8 cellular contexts compared by ENCODE assay signal in the genomic region with DNA sequence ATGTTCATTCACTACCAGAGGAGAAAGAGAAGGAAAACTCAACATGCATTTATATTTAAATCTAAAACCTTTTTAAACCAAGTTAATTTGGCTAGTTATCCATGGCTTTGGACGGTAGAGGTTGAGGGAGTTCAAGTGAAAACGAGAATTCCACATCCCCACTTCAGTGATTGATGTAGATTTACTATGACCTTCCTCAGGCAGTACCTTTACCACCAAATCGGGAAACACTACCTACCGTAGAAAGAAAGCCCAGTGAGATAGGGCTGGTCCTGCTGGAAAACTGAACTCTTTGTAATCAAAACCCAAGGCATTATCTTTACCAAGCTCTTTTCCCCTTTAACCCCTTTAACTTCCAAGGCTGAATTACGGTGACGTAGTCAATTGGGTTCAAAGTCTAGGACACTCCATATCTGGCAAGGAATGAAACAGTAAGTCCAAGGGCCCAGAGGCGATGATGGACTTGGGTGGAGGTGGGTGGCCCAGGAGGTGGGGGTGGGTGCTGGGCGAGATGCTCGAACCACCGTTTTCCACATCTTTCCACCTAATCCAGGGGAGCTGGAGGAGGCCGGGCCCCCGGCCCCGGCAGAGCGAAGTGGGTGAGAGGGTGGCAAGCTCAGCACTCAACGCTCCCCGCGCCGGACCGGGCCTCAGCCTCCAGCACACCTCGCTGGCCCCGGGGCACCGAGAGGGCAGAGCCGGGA. TPM values are rescaled to one million over a fixed set of nuclear protein-coding genes. Genes with fewer than 3 reads are reported as not detected.
A peak's percentile ranks its signal among the peaks of the same experiment; 100 is the strongest.
DNase-seq lines count a peak whose midpoint lies in the region; ATAC-seq, FAIRE-seq and TF ChIP-seq lines count a peak whose summit lies in the region.

No MANE protein-coding gene starts in this region.

- BruUV-seq in OCI-LY7 (replicated peaks; lab: Mats Ljungman, UMichigan) = no TSS peak
- BruUV-seq in HepG2 (replicated peaks; lab: Mats Ljungman, UMichigan) = TSS peak; percentile 72

- H3K27me3 ChIP-seq in ACC112 (ENCODE audit: insufficient read depth, low read length) = no peaks in the 10 kb centered on the region
- H3K27me3 ChIP-seq in GM06990 (replicated peaks; ENCODE audit: control insufficient read depth, insufficient read depth, low read length) = no peaks in the 10 kb centered on the region
- no peaks in the 10 kb centered on the region; a peak in 1 of 5 replicates for H3K27me3 ChIP-seq in HepG2 (ENCODE audit: control insufficient read depth in 1 of 2, insufficient read depth in 2 of 2, low read length in 2 of 2)

- H3K4me3 ChIP-seq in ACC112 (ENCODE audit: low read depth, low read length) (peak overlapping the region; percentile 84), GM06990 (replicated peaks; ENCODE audit: low read depth, low read length) (peak overlapping the region; percentile 67), OCI-LY7 (ENCODE audit: low read depth, low read length, poor library complexity, severe bottlenecking) (peak overlapping the region; percentile 75), choroid plexus epithelial cell (ENCODE audit: low read depth, low read length) (peak overlapping the region; percentile 89), HepG2 (replicated peaks in 1 of 3; ENCODE audit: insufficient read depth in 1 of 3, low read depth in 2 of 3, low read length in 3 of 3) (peak overlapping the region; percentile 81 to 91 (median 90))

- 0 out of 2 replicates have a peak, but pooled peaks cover 3% of the 10 kb centered on the region for H4K20me1 ChIP-seq in OCI-LY7 (ENCODE audit: insufficient read depth, low read length)
- H4K20me1 ChIP-seq in HepG2 (ENCODE audit: insufficient read depth, low read length) = peaks cover 47% of the 10 kb centered on the region

- CTCF ChIA-PET in OCI-LY7 (lab: Charles Lee; ENCODE audit: unreplicated experiment) = interaction anchor here (0.7 to 1.4 kb wide), 2 partner anchors 12 to 331 kb away, joined by 4 read pairs; a partner anchor contains a TSS
- CTCF ChIA-PET in HepG2 (lab: Yijun Ruan, JAX; ENCODE audit: low intra/inter-chr PET ratio, low total read pairs) = no interaction called here

- peak; percentile 11 for ATAC-seq in HG02885 (IDR thresholded peaks at IDR 0.05; ENCODE audit: poor library complexity, unreplicated experiment)
- peak; percentile 63 for ATAC-seq in HepG2

- H3K9ac ChIP-seq in HepG2 (ENCODE audit: insufficient read depth, low read depth, low read length) = peak overlapping the region; percentile 98

- H3K36me3 ChIP-seq in ACC112 (ENCODE audit: insufficient read depth, low read length) = no peaks in the 10 kb centered on the region
- no peaks in the 10 kb centered on the region for H3K36me3 ChIP-seq in GM06990 (ENCODE audit: control insufficient read depth, insufficient read depth, low read length)
- no peaks in the 10 kb centered on the region for H3K36me3 ChIP-seq in OCI-LY7 (ENCODE audit: insufficient read depth, low read length)
- peaks cover 0 to 7% of the 10 kb centered on the region in 2 experiments; a peak in 3 of 5 replicates for H3K36me3 ChIP-seq in HepG2 (replicated peaks in 1 of 2; ENCODE audit: control insufficient read depth in 1 of 2, insufficient read depth in 2 of 2, low read length in 2 of 2)

- H3K9me3 ChIP-seq in OCI-LY7 (ENCODE audit: low read length) (no peaks in the 10 kb centered on the region), HepG2 (ENCODE audit: low read length) (no peaks in the 10 kb centered on the region)

- peak overlapping the region; percentile 87 for H3K27ac ChIP-seq in ACC112 (ENCODE audit: low read depth, low read length)
- H3K27ac ChIP-seq in OCI-LY7 (ENCODE audit: low read depth, low read length, poor library complexity, severe bottlenecking) = peak overlapping the region; percentile 46
- peak overlapping the region; percentile 94 for H3K27ac ChIP-seq in HepG2 (ENCODE audit: extremely low read length, insufficient read depth, low read length)
- peak overlapping the region; percentile 92 for H3K27ac ChIP-seq in substantia nigra (ENCODE audit: low read depth, low read length, poor library complexity, severe bottlenecking)

- under 1% methylated on average over 20 of the region's 23 CpGs for WGBS in HepG2 (ENCODE audit: low lambda C conversion rate)

- intact Hi-C loops in OCI-LY7 (cut with micrococcal nuclease; ENCODE audit: unreplicated experiment) (loop anchor here (2.0 to 5.0 kb wide), 2 partner anchors 165 to 330 kb away; a partner anchor contains a TSS), HepG2 (cut with micrococcal nuclease; ENCODE audit: unreplicated experiment) (loop anchor here (1.0 to 2.0 kb wide), 2 partner anchors 72 to 130 kb away; a partner anchor contains a TSS)

- FAIRE-seq in HepG2 (lab: Jason Lieb, UNC) = peak; percentile 74

- peak overlapping the region; percentile 93 for H3K4me2 ChIP-seq in OCI-LY7 (ENCODE audit: low read length)
- peak overlapping the region; percentile 78 for H3K4me2 ChIP-seq in HepG2 (ENCODE audit: low read depth, low read length)

- no peak for TF ChIP-seq CTCF in GM06990 (IDR thresholded peaks at IDR 0.05; ENCODE audit: insufficient read depth, low read length, poor library complexity, severe bottlenecking)
- TF ChIP-seq CTCF in OCI-LY7 (conservative IDR thresholded peaks at IDR 0.05; ENCODE audit: low read length) = no peak
- no peak for TF ChIP-seq CTCF in choroid plexus epithelial cell (conservative IDR thresholded peaks at IDR 0.05; ENCODE audit: low read depth, low read length)
- no peak for TF ChIP-seq CTCF in HepG2 (CRISPR knock-in tag; IDR thresholded peaks at IDR 0.05)

- POLR2A ChIA-PET in OCI-LY7 (lab: Charles Lee) = interaction anchor here (0.7 to 3.9 kb wide), 10 partner anchors 9 to 329 kb away, joined by 3 to 49 read pairs (median 4); a partner anchor contains a TSS
- POLR2A ChIA-PET in HepG2 (lab: Yijun Ruan, JAX) = interaction anchor here (0.6 to 8.0 kb wide), 64 partner anchors 8 to 1508 kb away, joined by 3 to 285 read pairs (median 5); a partner anchor contains a TSS

- H2AFZ ChIP-seq in ACC112 (ENCODE audit: low read length, unreplicated experiment) (peak overlapping the region; percentile 77), OCI-LY7 (ENCODE audit: low read length) (peak overlapping the region; percentile 90; the same call in 1 of the 2 replicates), HepG2 (ENCODE audit: low read length) (no peak overlapping the region)

- peak; percentile 53 to 99; a peak in 3 of 4 replicates for TF ChIP-seq POLR2A in HepG2 (IDR thresholded peaks at IDR 0.05; ENCODE audit: insufficient read depth in 1 of 2, low read depth in 2 of 2, low read length in 2 of 2)

- TF ChIP-seq EP300 in HepG2 (IDR thresholded peaks at IDR 0.05; ENCODE audit: low read depth in 2 of 2, low read length in 2 of 2) (peak; percentile 26 to 78; a peak in 3 of 4 replicates), HepG2 (CRISPR knock-in tag; IDR thresholded peaks at IDR 0.05; ENCODE audit: borderline replicate concordance) (peak; percentile 6; the same call in 1 of the 2 replicates)

- H3K79me2 ChIP-seq in ACC112 (ENCODE audit: control insufficient read depth, insufficient read depth, low read length, unreplicated experiment) (peaks cover 74% of the 10 kb centered on the region), OCI-LY7 (ENCODE audit: insufficient read depth, low read depth, low read length) (peaks cover 33% of the 10 kb centered on the region), HepG2 (ENCODE audit: insufficient read depth, low read length) (peaks cover 57% of the 10 kb centered on the region)

- in situ Hi-C loops in HepG2 (cut with HindIII; ENCODE audit: extremely low pct_ligation_motif_present, low pct_unique_long_range_greater_than_20kb) = loop anchor here (5.0 kb wide), 1 partner anchor 330 kb away; a partner anchor contains a TSS

- peaks cover 15% of the 10 kb centered on the region for H3K4me1 ChIP-seq in ACC112 (ENCODE audit: control insufficient read depth, insufficient read depth, low read length, unreplicated experiment)
- peaks cover 17% of the 10 kb centered on the region for H3K4me1 ChIP-seq in OCI-LY7 (ENCODE audit: insufficient read depth, low read length, poor library complexity, severe bottlenecking)
- peaks cover 66% of the 10 kb centered on the region for H3K4me1 ChIP-seq in HepG2 (ENCODE audit: insufficient read depth, low read length)

- DNase-seq in GM06990 (ENCODE audit: extremely low read depth, insufficient read length) (no peak), OCI-LY7 (ENCODE audit: low spot score) (no peak), choroid plexus epithelial cell (ENCODE audit: low read depth) (peak; percentile 44), HepG2 (ENCODE audit: low spot score) (peak; percentile 98), substantia nigra (lab: John Stamatoyannopoulos, UW) (peak in 19 of 49 donors; percentile 23 to 58 (median 39)), NCI-H1930 (lab: John Stamatoyannopoulos, UW) (no peak)

- H3K9me2 ChIP-seq in OCI-LY7 (ENCODE audit: insufficient read depth, low read length) = no peaks in the 10 kb centered on the region

- peak; percentile 6; the same call in 1 of the 2 replicates for TF ChIP-seq RAD21 in HepG2 (CRISPR knock-in tag; IDR thresholded peaks at IDR 0.05)

RNA-seq across cellular contexts. Expression of a gene that starts 0.6 kb away (rescaled TPM):
- 55.7 and 68.8 TPM in 2 replicates for total RNA-seq in OCI-LY7 (2014; rRNA removed; shearing (Covaris generic))
- 47.5 and 55.1 TPM in 2 replicates for total RNA-seq in OCI-LY7 (2022)
- 887 and 1,365 TPM in 2 replicates for total RNA-seq in HepG2 (2016; rRNA removed; fragmentation: Illumina TruSeq; extraction: Trizol)
- total RNA-seq in HepG2 (2016; cell fraction: cytosol; rRNA removed; fragmentation: Illumina TruSeq; extraction: Trizol; ENCODE audit: low read depth) = 59.6 and 60.8 TPM in 2 replicates
- total RNA-seq in HepG2 (2016; cell fraction: insoluble cytoplasmic fraction; rRNA removed; fragmentation: Illumina TruSeq; extraction: Trizol) = 902 and 1,277 TPM in 2 replicates
- total RNA-seq in HepG2 (2016; cell fraction: membrane; rRNA removed; fragmentation: Illumina TruSeq; extraction: Trizol) = 219 and 221 TPM in 2 replicates
- 448 and 490 TPM in 2 replicates for total RNA-seq in HepG2 (2016; cell fraction: nucleus; rRNA removed; fragmentation: Illumina TruSeq; extraction: Trizol)
- polyA plus RNA-seq in HepG2 (2011; rRNA removed) = 372 and 403 TPM in 2 replicates
- polyA plus RNA-seq in HepG2 (2011; cell fraction: cytosol; rRNA removed) = 263 and 365 TPM in 2 replicates
- polyA plus RNA-seq in HepG2 (2011; cell fraction: nucleus; rRNA removed) = 164 TPM in 2 replicates
- polyA plus RNA-seq in HepG2 (2012) = 336 and 361 TPM in 2 replicates
- polyA plus RNA-seq in HepG2 (2016; cell fraction: cytosol; fragmentation: Illumina TruSeq; extraction: Trizol; ENCODE audit: low read depth) = 11.9 and 12.8 TPM in 2 replicates
- 491 and 533 TPM in 2 replicates for polyA plus RNA-seq in HepG2 (2016; cell fraction: insoluble cytoplasmic fraction; fragmentation: Illumina TruSeq; extraction: Trizol; ENCODE audit: low read depth)
- polyA plus RNA-seq in HepG2 (2016; cell fraction: membrane; fragmentation: Illumina TruSeq; extraction: Trizol; ENCODE audit: low read depth) = 53.5 and 58.9 TPM in 2 replicates
- polyA plus RNA-seq in HepG2 (2016; cell fraction: nucleus; fragmentation: Illumina TruSeq; extraction: Trizol; ENCODE audit: insufficient read depth, low read depth) = 175 and 191 TPM in 2 replicates
- 120 and 863 TPM in 2 replicates for polyA minus RNA-seq in HepG2 (2011; rRNA and poly(A)+ RNA removed; ENCODE audit: low replicate concordance)
- polyA minus RNA-seq in HepG2 (2011; cell fraction: cytosol; rRNA and poly(A)+ RNA removed) = 860 and 1,029 TPM in 2 replicates
- polyA minus RNA-seq in HepG2 (2011; cell fraction: nucleus; rRNA and poly(A)+ RNA removed) = 974 and 1,148 TPM in 2 replicates

RNA-seq across cellular contexts. Expression of a gene that starts 11.7 kb away (rescaled TPM):
- 53.4 and 72.0 TPM in 2 replicates for total RNA-seq in OCI-LY7 (2014; rRNA removed; shearing (Covaris generic))
- total RNA-seq in OCI-LY7 (2022) (46.2 and 47.1 TPM in 2 replicates), HepG2 (2016; rRNA removed; fragmentation: Illumina TruSeq; extraction: Trizol) (110 and 160 TPM in 2 replicates)
- total RNA-seq in HepG2 (2016; cell fraction: cytosol; rRNA removed; fragmentation: Illumina TruSeq; extraction: Trizol; ENCODE audit: low read depth) = 22.5 and 24.2 TPM in 2 replicates
- total RNA-seq in HepG2 (2016; cell fraction: insoluble cytoplasmic fraction; rRNA removed; fragmentation: Illumina TruSeq; extraction: Trizol) = 118 and 174 TPM in 2 replicates
- 29.0 and 39.1 TPM in 2 replicates for total RNA-seq in HepG2 (2016; cell fraction: membrane; rRNA removed; fragmentation: Illumina TruSeq; extraction: Trizol)
- total RNA-seq in HepG2 (2016; cell fraction: nucleus; rRNA removed; fragmentation: Illumina TruSeq; extraction: Trizol) = 61.9 and 71.2 TPM in 2 replicates
- 33.8 and 54.8 TPM in 2 replicates for polyA plus RNA-seq in HepG2 (2011; rRNA removed)
- 31.5 and 34.6 TPM in 2 replicates for polyA plus RNA-seq in HepG2 (2011; cell fraction: cytosol; rRNA removed)
- 39.5 and 46.0 TPM in 2 replicates for polyA plus RNA-seq in HepG2 (2011; cell fraction: nucleus; rRNA removed)
- polyA plus RNA-seq in HepG2 (2012) = 18.1 and 33.2 TPM in 2 replicates
- polyA plus RNA-seq in HepG2 (2016; cell fraction: cytosol; fragmentation: Illumina TruSeq; extraction: Trizol; ENCODE audit: low read depth) = 9.8 and 9.9 TPM in 2 replicates
- polyA plus RNA-seq in HepG2 (2016; cell fraction: insoluble cytoplasmic fraction; fragmentation: Illumina TruSeq; extraction: Trizol; ENCODE audit: low read depth) = 134 and 143 TPM in 2 replicates
- 15.6 and 17.8 TPM in 2 replicates for polyA plus RNA-seq in HepG2 (2016; cell fraction: membrane; fragmentation: Illumina TruSeq; extraction: Trizol; ENCODE audit: low read depth)
- polyA plus RNA-seq in HepG2 (2016; cell fraction: nucleus; fragmentation: Illumina TruSeq; extraction: Trizol; ENCODE audit: insufficient read depth, low read depth) = 90.7 and 93.9 TPM in 2 replicates
- polyA minus RNA-seq in HepG2 (2011; rRNA and poly(A)+ RNA removed; ENCODE audit: low replicate concordance) = 9.5 and 15.9 TPM in 2 replicates
- 14.1 and 16.6 TPM in 2 replicates for polyA minus RNA-seq in HepG2 (2011; cell fraction: cytosol; rRNA and poly(A)+ RNA removed)
- polyA minus RNA-seq in HepG2 (2011; cell fraction: nucleus; rRNA and poly(A)+ RNA removed) = 42.9 and 52.1 TPM in 2 replicates

Comparison
In these comparisons a context has a peak if more than half of its experiments do, and no peak if none do; other contexts are left out.
1. DNase-seq: peak in choroid plexus epithelial cell (single experiment) and HepG2 (single experiment); none in GM06990 (single experiment), OCI-LY7 (single experiment) and NCI-H1930 (0 of 2).
2. Peak in every context shown above with its lines, with median percentiles within 50 percentile points of each other: H3K27ac ChIP-seq and H3K4me3 ChIP-seq.